Comparison of ENCODE assay signal across 22 cellular contexts in genomic region chr11:2591805-2592204, GRCh38.
DNase-seq lines count a peak whose midpoint lies in the region; ATAC-seq and TF ChIP-seq lines count a peak whose summit lies in the region.
"Had no signal": no experiment of that assay in that cellular context is flagged by ENCODE, and none has a peak within 500 bp of the region (broad histone marks: within the 10 kb centered on the region; RNA-seq: fewer than 3 reads in every experiment).

No MANE protein-coding gene starts in this region.

- no peak overlapping the region for H3K4me3 Mint-ChIP-seq in glutamatergic neuron (ENCODE audit: unreplicated experiment)
- H3K4me3 Mint-ChIP-seq: activated naive CD4-positive, alpha-beta T cell treated with anti-CD3 and anti-CD28 coated beads for 36 hours; activated T-cell treated with anti-CD3 and anti-CD28 coated beads, Interleukin-2, amount 50 U/mL, for 72 hours; CD4-positive, CD25-positive, alpha-beta regulatory T cell; T-helper 17 cell had no signal

- peaks cover 19% of the 10 kb centered on the region for H3K36me3 Mint-ChIP-seq in glutamatergic neuron (ENCODE audit: unreplicated experiment)

- no peaks in the 10 kb centered on the region for H3K4me1 Mint-ChIP-seq in glutamatergic neuron (ENCODE audit: low read depth, unreplicated experiment)
- H3K4me1 Mint-ChIP-seq: CD4-positive, CD25-positive, alpha-beta regulatory T cell had no signal

- no peak overlapping the region for H3K27ac Mint-ChIP-seq in glutamatergic neuron (ENCODE audit: unreplicated experiment)
- H3K27ac Mint-ChIP-seq: activated naive CD4-positive, alpha-beta T cell treated with anti-CD3 and anti-CD28 coated beads for 36 hours; activated T-cell treated with anti-CD3 and anti-CD28 coated beads, Interleukin-2, amount 50 U/mL, for 72 hours; CD4-positive, CD25-positive, alpha-beta regulatory T cell; T-helper 17 cell had no signal

- TF ChIP-seq CTCF in GM13976 (IDR thresholded peaks at IDR 0.05; ENCODE audit: borderline replicate concordance, control extremely low read depth, extremely low read depth, insufficient read depth, missing control alignments) (no peak), glutamatergic neuron (IDR thresholded peaks at IDR 0.05; ENCODE audit: partially characterized antibody, unreplicated experiment) (no peak)

- peaks cover 5% of the 10 kb centered on the region for H3K27me3 Mint-ChIP-seq in glutamatergic neuron (ENCODE audit: unreplicated experiment)
- H3K27me3 Mint-ChIP-seq: CD4-positive, CD25-positive, alpha-beta regulatory T cell; T-helper 17 cell had no signal

- no peak for ATAC-seq in HG03469 (IDR thresholded peaks at IDR 0.05; ENCODE audit: unreplicated experiment)
- no peak for ATAC-seq in GM21526 (IDR thresholded peaks at IDR 0.05; ENCODE audit: low FRiP score, unreplicated experiment)
- ATAC-seq: activated T-cell treated with anti-CD3 and anti-CD28 coated beads, Interleukin-2, amount 50 U/mL, for 72 hours; esophagus mucosa; HepG2; T-helper 17 cell had no signal

- in situ Hi-C loops in GM13976 (cut with MboI; ENCODE audit: low sequenced_read_pairs, unreplicated experiment): no loop called here

- H3K9me3 Mint-ChIP-seq in glutamatergic neuron (ENCODE audit: unreplicated experiment): peaks cover 1% of the 10 kb centered on the region

- DNase-seq in Ammon's horn (ENCODE audit: low spot score) (peak; percentile 1), GM13976 (ENCODE audit: low spot score) (peak; percentile 18), glutamatergic neuron (peak; percentile 9), posterior cingulate gyrus (peak in 6 of 10 donors; percentile 2 to 84 (median 8)), NCI-H446 treated with DMSO at 0.1 percent for 48 hours (lab: John Stamatoyannopoulos, UW) (no peak)
- DNase-seq in activated CD4-positive, alpha-beta T cell treated with anti-CD3 and anti-CD28 coated beads, Interleukin-2, amount 50 U/mL, for 1 hour: no peak
- DNase-seq: activated CD4-positive, alpha-beta T cell treated with anti-CD3 and anti-CD28 coated beads for 4 hours; activated naive CD4-positive, alpha-beta T cell treated with anti-CD3 and anti-CD28 coated beads for 36 hours; activated T-cell treated with anti-CD3 and anti-CD28 coated beads, Interleukin-2, amount 50 U/mL, for 72 hours; brain microvascular endothelial cell; CD4-positive, CD25-positive, alpha-beta regulatory T cell; foreskin melanocyte; HCEC 1CT; NCI-H187; NCI-H526 treated with DMSO at 0.1 percent for 48 hours; stimulated activated naive CD4-positive, alpha-beta T cell treated with Interleukin-2 at 50 U/mL for 16 hours; tibial artery had no signal

- intact Hi-C loops in posterior cingulate gyrus (cut with DNase I): no loop called here

Comparison
In these comparisons a context has a peak if more than half of its experiments do, and no peak if none do; other contexts are left out.
1. DNase-seq: peak in Ammon's horn (single experiment), GM13976 (single experiment), glutamatergic neuron (single experiment) and posterior cingulate gyrus (6 of 10); none in activated CD4-positive, alpha-beta T cell treated with anti-CD3 and anti-CD28 coated beads, Interleukin-2, amount 50 U/mL, for 1 hour (single experiment) and NCI-H446 treated with DMSO at 0.1 percent for 48 hours (single experiment).